In genomic region chr10:100374137-100374655, GRCh38 we compare ENCODE assay signal across 10 cellular contexts. TPM values are rescaled to one million over a fixed set of nuclear protein-coding genes. Genes with fewer than 3 reads are reported as not detected.
DNase-seq lines count a peak whose midpoint lies in the region; ATAC-seq and TF ChIP-seq lines count a peak whose summit lies in the region.
"Had no signal": no experiment of that assay in that cellular context is flagged by ENCODE, and none has a peak within 500 bp of the region (broad histone marks: within the 10 kb centered on the region; RNA-seq: fewer than 3 reads in every experiment).

No MANE protein-coding gene starts in this region.

- CTCF ChIA-PET in activated naive CD4-positive, alpha-beta T cell treated with anti-CD3 and anti-CD28 coated beads for 36 hours (lab: Charles Lee): interaction anchor here (0.9 to 1.8 kb wide), 5 partner anchors 23 to 134 kb away, joined by 4 to 10 read pairs (median 6); partner anchors contain the start of gene SCD

- no peak for ATAC-seq in GM21723 (IDR thresholded peaks at IDR 0.05; ENCODE audit: unreplicated experiment)

- H3K9me2 ChIP-seq in neural cell (ENCODE audit: insufficient read depth, low read length): no peaks in the 10 kb centered on the region

- H3K9me3 Mint-ChIP-seq in activated naive CD4-positive, alpha-beta T cell treated with anti-CD3 and anti-CD28 coated beads for 36 hours: no peaks in the 10 kb centered on the region
- H3K9me3 Mint-ChIP-seq: activated CD4-positive, alpha-beta T cell treated with anti-CD3 and anti-CD28 coated beads, Interleukin-2, amount 10 ng/mL, durations not matched to agents 24 days and 14 days had no signal

- no peaks in the 10 kb centered on the region for H3K27me3 Mint-ChIP-seq in activated naive CD4-positive, alpha-beta T cell treated with anti-CD3 and anti-CD28 coated beads for 36 hours (ENCODE audit: low read depth)
- H3K27me3 Mint-ChIP-seq: activated CD4-positive, alpha-beta T cell treated with anti-CD3 and anti-CD28 coated beads, Interleukin-2, amount 10 ng/mL, durations not matched to agents 24 days and 14 days had no signal

- H3K27me3 ChIP-seq in BLaER1 treated with 17β-estradiol and CSF1 and Interleukin-3, amounts not matched to agents 10 nM and 100 nM: peaks cover 0 to 26% (median 0%) of the 10 kb centered on the region in 11 experiments; a peak in 6 of 22 replicates
- H3K27me3 ChIP-seq in neural cell (ENCODE audit: insufficient read depth, low read depth, low read length): no peaks in the 10 kb centered on the region

- peak overlapping the region; percentile 54 to 80 (median 70) for H3K4me3 ChIP-seq in BLaER1 treated with 17β-estradiol and CSF1 and Interleukin-3, amounts not matched to agents 10 nM and 100 nM
- H3K4me3 ChIP-seq in epithelial cell of esophagus (ENCODE audit: low read length) (peak overlapping the region; percentile 60), neural cell (ENCODE audit: low read length) (peak overlapping the region; percentile 78)

- H4K20me1 ChIP-seq in BLaER1 treated with 17β-estradiol and CSF1 and Interleukin-3, amounts not matched to agents 10 nM and 100 nM: peaks cover 0 to 25% (median 22%) of the 10 kb centered on the region in 11 experiments; a peak in 13 of 22 replicates
- no peaks in the 10 kb centered on the region for H4K20me1 ChIP-seq in neural cell (ENCODE audit: insufficient read depth)

- TF ChIP-seq CTCF in epithelial cell of esophagus (IDR thresholded peaks at IDR 0.05; ENCODE audit: insufficient read depth, low read depth, low read length, missing control alignments) (no peak), neural cell (IDR thresholded peaks at IDR 0.05; ENCODE audit: poor library complexity, severe bottlenecking) (no peak)

- H3K9ac ChIP-seq in BLaER1 treated with 17β-estradiol and CSF1 and Interleukin-3, amounts not matched to agents 10 nM and 100 nM: peak overlapping the region; percentile 82 to 96 (median 90)
- peak overlapping the region; percentile 84 for H3K9ac ChIP-seq in neural cell (ENCODE audit: low read length)

- peak overlapping the region; percentile 80 for H2AFZ ChIP-seq in neural cell (ENCODE audit: low read depth, low read length)

- intact Hi-C loops in activated naive CD4-positive, alpha-beta T cell treated with anti-CD3 and anti-CD28 coated beads for 36 hours (cut with micrococcal nuclease): loop anchor here (5.0 kb wide), 3 partner anchors 623 to 942 kb away; partner anchors contain the start of genes COX15, CUTC, GOT1 and LZTS2

- peaks cover 30% of the 10 kb centered on the region for H3K4me1 Mint-ChIP-seq in activated naive CD4-positive, alpha-beta T cell treated with anti-CD3 and anti-CD28 coated beads for 36 hours (ENCODE audit: low read depth)

- peaks cover 60 to 83% (median 71%) of the 10 kb centered on the region in 10 experiments for H3K4me1 ChIP-seq in BLaER1 treated with 17β-estradiol and CSF1 and Interleukin-3, amounts not matched to agents 10 nM and 100 nM

- peaks cover 6% of the 10 kb centered on the region for H3F3A ChIP-seq in neural cell (ENCODE audit: insufficient read depth, low read length, poor library complexity, severe bottlenecking)

- TF ChIP-seq EP300 in neural cell (conservative IDR thresholded peaks at IDR 0.05; ENCODE audit: poor library complexity, severe bottlenecking): no peak

- TF ChIP-seq RAD21 in neural cell (conservative IDR thresholded peaks at IDR 0.05): no peak

- H3K27ac ChIP-seq in BLaER1 treated with 17β-estradiol and CSF1 and Interleukin-3, amounts not matched to agents 10 nM and 100 nM: peak overlapping the region; percentile 82 to 98 (median 95)
- H3K27ac ChIP-seq in neural cell (ENCODE audit: low read length): peak overlapping the region; percentile 90

- DNase-seq in NCI-H146 (lab: John Stamatoyannopoulos, UW) (peak; percentile 63), epithelial cell of esophagus (ENCODE audit: low read depth) (no peak), SHP77 (lab: John Stamatoyannopoulos, UW) (no peak), NOMO-1 treated with DMSO at 0.1 percent for 48 hours (lab: John Stamatoyannopoulos, UW; ENCODE audit: unreplicated experiment) (no peak)
- no peak for DNase-seq in activated naive CD4-positive, alpha-beta T cell treated with anti-CD3 and anti-CD28 coated beads for 36 hours

- H3K4me2 ChIP-seq in BLaER1 treated with 17β-estradiol and CSF1 and Interleukin-3, amounts not matched to agents 10 nM and 100 nM: peak overlapping the region; percentile 83 to 100 (median 96)
- peak overlapping the region; percentile 98 for H3K4me2 ChIP-seq in neural cell (ENCODE audit: low read length)

- no peaks in the 10 kb centered on the region for H3K36me3 Mint-ChIP-seq in activated naive CD4-positive, alpha-beta T cell treated with anti-CD3 and anti-CD28 coated beads for 36 hours (ENCODE audit: low read depth)

- no peaks in the 10 kb centered on the region for H3K36me3 ChIP-seq in BLaER1 treated with 17β-estradiol and CSF1 and Interleukin-3, amounts not matched to agents 10 nM and 100 nM
- H3K36me3 ChIP-seq in neural cell (ENCODE audit: insufficient read depth, low read length): no peaks in the 10 kb centered on the region

- no peaks in the 10 kb centered on the region for H3K9me3 ChIP-seq in BLaER1 treated with 17β-estradiol and CSF1 and Interleukin-3, amounts not matched to agents 10 nM and 100 nM (replicated peaks in 1 of 11)
- no peaks in the 10 kb centered on the region for H3K9me3 ChIP-seq in neural cell (ENCODE audit: low read length)

- H3K4me3 Mint-ChIP-seq in activated naive CD4-positive, alpha-beta T cell treated with anti-CD3 and anti-CD28 coated beads for 36 hours: no peak overlapping the region
- H3K4me3 Mint-ChIP-seq: activated CD4-positive, alpha-beta T cell treated with anti-CD3 and anti-CD28 coated beads, Interleukin-2, amount 10 ng/mL, durations not matched to agents 24 days and 14 days had no signal

- H3K79me2 ChIP-seq in neural cell (replicated peaks; ENCODE audit: insufficient read depth, low read length): peaks cover 10% of the 10 kb centered on the region

- H3K27ac Mint-ChIP-seq in activated naive CD4-positive, alpha-beta T cell treated with anti-CD3 and anti-CD28 coated beads for 36 hours: no peak overlapping the region
- H3K27ac Mint-ChIP-seq: activated CD4-positive, alpha-beta T cell treated with anti-CD3 and anti-CD28 coated beads, Interleukin-2, amount 10 ng/mL, durations not matched to agents 24 days and 14 days had no signal

TF ChIP-seq in neural cell, 6 proteins besides CTCF, POLR2A, EP300 and RAD21:
- TF ChIP-seq EZH2 (IDR thresholded peaks at IDR 0.05; ENCODE audit: borderline replicate concordance, insufficient read depth, low read length, poor library complexity, severe bottlenecking) (no peak), MXI1 (conservative IDR thresholded peaks at IDR 0.05; ENCODE audit: poor library complexity, severe bottlenecking) (no peak), REST (IDR thresholded peaks at IDR 0.05; ENCODE audit: borderline replicate concordance) (no peak), SMC3 (conservative IDR thresholded peaks at IDR 0.05; ENCODE audit: poor library complexity) (no peak), TAF1 (IDR thresholded peaks at IDR 0.05; ENCODE audit: low read depth) (no peak), POLR2AphosphoS5 (IDR thresholded peaks at IDR 0.05) (no peak)

RNA-seq across cellular contexts. Expression of gene SCD, which starts 27.2 kb away (rescaled TPM):
- 82.9 and 85.0 TPM in 2 replicates for polyA plus RNA-seq in neural cell
- polyA minus RNA-seq in neural cell: 110 and 123 TPM in 2 replicates
- total RNA-seq in activated naive CD4-positive, alpha-beta T cell treated with anti-CD3 and anti-CD28 coated beads for 36 hours: 100 to 1,000 TPM; 161 to 169 TPM

RNA-seq across cellular contexts. Expression of gene PKD2L1, which starts 44.2 kb away (rescaled TPM):
- not detected in 2 replicates for polyA plus RNA-seq in neural cell
- not detected in 2 replicates for polyA minus RNA-seq in neural cell
- total RNA-seq in activated naive CD4-positive, alpha-beta T cell treated with anti-CD3 and anti-CD28 coated beads for 36 hours: not detected
- total RNA-seq: activated CD4-positive, alpha-beta T cell treated with anti-CD3 and anti-CD28 coated beads, Interleukin-2, amount 10 ng/mL, durations not matched to agents 24 days and 14 days; HT1080 had no signal
